ENCODE assay signal across 9 cellular contexts in genomic region chr2:20221939-20222768, GRCh38. TPM values are rescaled to one million over a fixed set of nuclear protein-coding genes. Genes with fewer than 3 reads are reported as not detected.
DNase-seq lines count a peak whose midpoint lies in the region; ATAC-seq and TF ChIP-seq lines count a peak whose summit lies in the region.
"Had no signal": no experiment of that assay in that cellular context is flagged by ENCODE, and none has a peak within 500 bp of the region (broad histone marks: within the 10 kb centered on the region; RNA-seq: fewer than 3 reads in every experiment).

No MANE protein-coding gene starts in this region.

- H3K27ac ChIP-seq in epithelial cell of prostate = peak overlapping the region; percentile 99
- H3K27ac ChIP-seq in osteoblast (ENCODE audit: low read depth, low read length) = no peak overlapping the region

- peaks cover 18% of the 10 kb centered on the region for H3K36me3 ChIP-seq in NT2/D1 (ENCODE audit: insufficient read depth, insufficient read length, low read length)
- no peaks in the 10 kb centered on the region for H3K36me3 ChIP-seq in osteoblast (ENCODE audit: insufficient read depth, low read length)

- H3K9me3 ChIP-seq in NT2/D1 (ENCODE audit: insufficient read depth, low read length) (no peaks in the 10 kb centered on the region), osteoblast (ENCODE audit: low read depth, low read length) (no peaks in the 10 kb centered on the region)
- H3K9me3 ChIP-seq: body of pancreas had no signal

- H2AFZ ChIP-seq in osteoblast (ENCODE audit: low read length) = no peak overlapping the region

- no peaks in the 10 kb centered on the region for H3K79me2 ChIP-seq in osteoblast (ENCODE audit: insufficient read depth, low read length)

- peak overlapping the region; percentile 50 for H3K9ac ChIP-seq in NT2/D1 (ENCODE audit: insufficient read length, low read depth)

- ATAC-seq in GM21381 (IDR thresholded peaks at IDR 0.05; ENCODE audit: unreplicated experiment) = no peak
- ATAC-seq: body of pancreas had no signal

- H3K4me1 ChIP-seq in NT2/D1 (ENCODE audit: insufficient read depth, insufficient read length) (peaks cover 6% of the 10 kb centered on the region), osteoblast (ENCODE audit: insufficient read depth, low read length) (peaks cover 22% of the 10 kb centered on the region)

- H3K4me3 ChIP-seq in GM12865 (ENCODE audit: low read depth, low read length) (no peak overlapping the region), NT2/D1 (ENCODE audit: insufficient read length, low read depth) (no peak overlapping the region), osteoblast (ENCODE audit: insufficient read depth, low read length) (no peak overlapping the region)
- H3K4me3 ChIP-seq: body of pancreas had no signal

- peak; percentile 45 for DNase-seq in GM12865 (ENCODE audit: low read depth)
- no peak for DNase-seq in NT2/D1 (ENCODE audit: low read depth, low spot score)
- no peak for DNase-seq in epithelial cell of prostate (ENCODE audit: low read depth, low spot score)
- DNase-seq in osteoblast (ENCODE audit: insufficient read length, low spot score, missing footprints) = peak; percentile 61
- no peak for DNase-seq in SK-N-DZ (ENCODE audit: low spot score)
- no peak for DNase-seq in NCI-H1930 (lab: John Stamatoyannopoulos, UW)
- DNase-seq in NK-92 (lab: John Stamatoyannopoulos, UW; ENCODE audit: unreplicated experiment) = no peak
- DNase-seq: body of pancreas had no signal

- TF ChIP-seq CTCF in GM12865 (IDR thresholded peaks at IDR 0.05; ENCODE audit: insufficient read depth, low read depth, low read length, missing control alignments) = no peak
- no peak for TF ChIP-seq CTCF in osteoblast (IDR thresholded peaks at IDR 0.05; ENCODE audit: extremely low read depth, low read depth, low read length)

- H4K20me1 ChIP-seq in osteoblast (ENCODE audit: insufficient read depth, low read length) = no peaks in the 10 kb centered on the region

- H3K4me2 ChIP-seq in osteoblast (ENCODE audit: insufficient read depth, low read length) = peak overlapping the region; percentile 34

- peaks cover 13% of the 10 kb centered on the region for H3K27me3 ChIP-seq in NT2/D1 (ENCODE audit: insufficient read depth, insufficient read length)
- H3K27me3 ChIP-seq in osteoblast (ENCODE audit: insufficient read depth, low read length) = no peaks in the 10 kb centered on the region
- H3K27me3 ChIP-seq: body of pancreas had no signal

RNA-seq across cellular contexts. Expression of gene SDC1, which starts 2.8 kb away (rescaled TPM):
- 7.6 and 11.8 TPM in 2 replicates for total RNA-seq in osteoblast
- 29.4 and 29.8 TPM in 2 replicates for polyA plus RNA-seq in SK-N-DZ (2014; cell fraction: cytosol; rRNA removed)
- 14.4 and 15.9 TPM in 2 replicates for polyA plus RNA-seq in SK-N-DZ (2014; cell fraction: nucleus; rRNA removed)

Comparison
In these comparisons a context has a peak if more than half of its experiments do, and no peak if none do; other contexts are left out.
1. DNase-seq: peak in GM12865 (single experiment) and osteoblast (single experiment); none in NT2/D1 (single experiment), epithelial cell of prostate (single experiment), SK-N-DZ (single experiment), NCI-H1930 (0 of 2) and NK-92 (single experiment).